Comparison of ENCODE assay signal across 8 cellular contexts in the genomic region with DNA sequence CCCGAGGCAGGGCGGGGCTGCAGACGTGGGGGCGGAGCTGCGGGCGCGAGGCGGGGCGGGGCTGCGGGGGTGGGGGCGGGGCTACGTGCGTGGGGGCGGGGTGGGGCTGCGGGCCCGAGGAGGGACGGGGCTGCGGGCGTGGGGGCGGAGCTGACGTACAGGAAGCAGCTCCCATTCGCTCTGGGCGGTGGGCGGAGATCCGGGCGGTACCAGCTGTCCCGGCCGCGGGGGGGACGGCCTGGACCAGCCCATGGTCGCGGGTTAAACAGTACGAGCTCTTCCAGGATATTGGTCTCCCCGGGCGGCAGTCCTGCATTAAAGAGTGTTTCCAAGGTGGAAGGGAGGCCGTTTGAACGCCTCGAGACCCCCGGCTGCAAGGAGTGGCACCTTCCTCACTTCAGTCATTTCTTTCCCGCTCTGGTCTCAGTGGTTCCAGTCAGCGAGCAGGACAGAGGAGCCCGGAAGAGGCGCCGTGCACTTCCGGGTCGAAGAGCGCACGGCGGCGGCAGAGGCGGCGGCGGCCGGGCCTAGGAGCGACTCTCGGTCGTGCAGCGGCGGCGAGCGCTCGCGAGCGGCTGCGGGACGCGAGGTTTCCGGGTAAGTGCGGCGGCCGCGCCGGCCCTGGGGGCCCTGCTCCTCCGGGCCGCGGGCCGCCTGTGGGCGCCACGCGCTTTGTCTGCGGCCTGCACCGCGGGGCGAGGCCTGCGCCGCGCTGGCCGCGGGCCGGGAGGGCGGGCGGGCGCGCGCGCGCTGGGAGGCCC. TPM values are rescaled to one million over a fixed set of nuclear protein-coding genes. Genes with fewer than 3 reads are reported as not detected.
DNase-seq lines count a peak whose midpoint lies in the region; ATAC-seq and TF ChIP-seq lines count a peak whose summit lies in the region.

TSS of gene PHRF1 (plus strand) at position 475 of the 761 bp plus-strand sequence. CDS start 5,043 bp downstream, outside the sequence.

- peaks cover 0 to 1% (median 0%) of the 10 kb centered on the region in 7 donors for H3K9me3 Mint-ChIP-seq in CD4-positive, CD25-positive, alpha-beta regulatory T cell
- H3K9me3 Mint-ChIP-seq in activated CD4-positive, alpha-beta memory T cell treated with anti-CD3 and anti-CD28 coated beads for 36 hours = no peaks in the 10 kb centered on the region

- H3K27me3 ChIP-seq in CD4-positive, CD25-positive, alpha-beta regulatory T cell (ENCODE audit: control insufficient read depth, insufficient read depth, low read length) = no peaks in the 10 kb centered on the region
- H3K27me3 ChIP-seq in dorsolateral prefrontal cortex = no peaks in the 10 kb centered on the region

- H3K4me3 Mint-ChIP-seq in CD4-positive, CD25-positive, alpha-beta regulatory T cell = peak within 1 kb of the TSS; percentile 95 to 99 (median 97)
- H3K4me3 Mint-ChIP-seq in activated CD4-positive, alpha-beta memory T cell treated with anti-CD3 and anti-CD28 coated beads for 36 hours = peak within 1 kb of the TSS; percentile 87

- CTCF ChIA-PET in activated CD4-positive, alpha-beta memory T cell treated with anti-CD3 and anti-CD28 coated beads for 36 hours (lab: Charles Lee) = interaction anchor here (0.9 to 1.6 kb wide), 7 partner anchors 16 to 147 kb away, joined by 3 to 6 read pairs (median 4); partner anchors contain the start of genes DEAF1 and TMEM80

- 1 to 2% methylated on average over 22 of the region's 97 CpGs for WGBS in lower leg skin, 2 donors

- peaks cover 5% of the 10 kb centered on the region for H3K27me3 Mint-ChIP-seq in CD4-positive, CD25-positive, alpha-beta regulatory T cell
- H3K27me3 Mint-ChIP-seq in activated CD4-positive, alpha-beta memory T cell treated with anti-CD3 and anti-CD28 coated beads for 36 hours = peaks cover 5% of the 10 kb centered on the region

- peak in 12 of 56 donors; percentile 9 to 40 (median 24) for TF ChIP-seq CTCF in dorsolateral prefrontal cortex (IDR thresholded peaks at IDR 0.05 in 54 of 56, conservative IDR thresholded peaks at IDR 0.05 in 2 of 56; ENCODE audit: low read depth in 1 of 56, partially characterized antibody in 56 of 56)
- no peak for TF ChIP-seq CTCF in lower leg skin (IDR thresholded peaks at IDR 0.05)

- peaks cover 4 to 54% (median 20%) of the 10 kb centered on the region in 4 donors for H3K4me1 Mint-ChIP-seq in CD4-positive, CD25-positive, alpha-beta regulatory T cell
- peaks cover 45% of the 10 kb centered on the region for H3K4me1 Mint-ChIP-seq in activated CD4-positive, alpha-beta memory T cell treated with anti-CD3 and anti-CD28 coated beads for 36 hours (ENCODE audit: low read depth)

- no peaks in the 10 kb centered on the region for H3K9me3 ChIP-seq in CD4-positive, CD25-positive, alpha-beta regulatory T cell (ENCODE audit: control insufficient read depth in 2 of 2, low read length in 2 of 2)

- H3K36me3 ChIP-seq in CD4-positive, CD25-positive, alpha-beta regulatory T cell (ENCODE audit: control insufficient read depth, insufficient read depth, low read length) = peaks cover under 1% of the 10 kb centered on the region

- POLR2A ChIA-PET in activated CD4-positive, alpha-beta memory T cell treated with anti-CD3 and anti-CD28 coated beads for 36 hours (lab: Charles Lee) = interaction anchor here (0.7 to 1.4 kb wide), 12 partner anchors 10 to 233 kb away, joined by 3 to 6 read pairs (median 4); partner anchors contain the start of genes IRF7 and LRRC56

- peak within 1 kb of the TSS; percentile 83 for H3K4me3 ChIP-seq in CD4-positive, CD25-positive, alpha-beta regulatory T cell (ENCODE audit: low read depth, low read length)
- peak within 1 kb of the TSS; percentile 65 to 98 (median 88) for H3K4me3 ChIP-seq in dorsolateral prefrontal cortex
- H3K4me3 ChIP-seq in lower leg skin (ENCODE audit: low read depth, poor library complexity, severe bottlenecking) = peak within 1 kb of the TSS; percentile 84

- DNase-seq in CD4-positive, CD25-positive, alpha-beta regulatory T cell = peak; percentile 90 to 98 (median 95)
- DNase-seq in HK-2 (ENCODE audit: unreplicated experiment) (peak; percentile 92), NCI-H82 treated with DMSO at 0.1 percent for 48 hours (lab: John Stamatoyannopoulos, UW; ENCODE audit: unreplicated experiment) (peak; percentile 86), dorsolateral prefrontal cortex (peak; percentile 89 to 97 (median 94)), lower leg skin (ENCODE audit: low spot score in 2 of 2) (peak; percentile 94 to 99)
- DNase-seq in activated CD4-positive, alpha-beta memory T cell treated with anti-CD3 and anti-CD28 coated beads for 36 hours = peak; percentile 95
- DNase-seq in stimulated activated CD4-positive, alpha-beta T cell treated with anti-CD3 and anti-CD28 coated beads, Interleukin-4, amount 100 ng/mL, for 4 hours = peak; percentile 95

- intact Hi-C loops in activated CD4-positive, alpha-beta memory T cell treated with anti-CD3 and anti-CD28 coated beads for 36 hours (cut with micrococcal nuclease) = loop anchor here (1.0 to 5.0 kb wide), 5 partner anchors 16 to 119 kb away; partner anchors contain the start of genes DEAF1, IRF7, LMNTD2 and LRRC56
- intact Hi-C loops in dorsolateral prefrontal cortex (cut with DNase I) = loop anchor here in 1 of 2 donors (10.0 kb wide), 1 partner anchor 119 kb away; the partner anchor contains the start of genes DEAF1 and TMEM80
- intact Hi-C loops in lower leg skin (cut with DNase I; ENCODE audit: low total_unique reads) = no loop called here

- H3K27ac ChIP-seq in CD4-positive, CD25-positive, alpha-beta regulatory T cell (ENCODE audit: insufficient read depth, low read length, poor library complexity, severe bottlenecking) = peak within 1 kb of the TSS; percentile 86
- H3K27ac ChIP-seq in dorsolateral prefrontal cortex = peak within 1 kb of the TSS in 58 of 59 donors; percentile 53 to 99 (median 94)

- H3K36me3 Mint-ChIP-seq in CD4-positive, CD25-positive, alpha-beta regulatory T cell = no peaks in the 10 kb centered on the region
- peaks cover 5% of the 10 kb centered on the region for H3K36me3 Mint-ChIP-seq in activated CD4-positive, alpha-beta memory T cell treated with anti-CD3 and anti-CD28 coated beads for 36 hours

- peak within 1 kb of the TSS; percentile 95 to 98 (median 98) for H3K27ac Mint-ChIP-seq in CD4-positive, CD25-positive, alpha-beta regulatory T cell
- H3K27ac Mint-ChIP-seq in activated CD4-positive, alpha-beta memory T cell treated with anti-CD3 and anti-CD28 coated beads for 36 hours = peak within 1 kb of the TSS; percentile 98

- H3K4me1 ChIP-seq in CD4-positive, CD25-positive, alpha-beta regulatory T cell (ENCODE audit: control insufficient read depth, insufficient read depth, low read length, poor library complexity, severe bottlenecking) = peaks cover 48% of the 10 kb centered on the region

- ATAC-seq in CD4-positive, CD25-positive, alpha-beta regulatory T cell (ENCODE audit: low read depth in 2 of 2) = peak; percentile 85 to 87
- peak; percentile 79 for ATAC-seq in GM19452 (IDR thresholded peaks at IDR 0.05; ENCODE audit: unreplicated experiment)

- no peak for TF ChIP-seq POLR2A in lower leg skin (IDR thresholded peaks at IDR 0.05)

RNA-seq across cellular contexts. Expression of gene PHRF1, which starts in this region (rescaled TPM):
- 43.8 TPM for total RNA-seq in CD4-positive, CD25-positive, alpha-beta regulatory T cell
- 1 to 10 TPM; 3.8 to 6.0 (median 5.0) TPM for polyA plus RNA-seq in CD4-positive, CD25-positive, alpha-beta regulatory T cell
- total RNA-seq in activated CD4-positive, alpha-beta memory T cell treated with anti-CD3 and anti-CD28 coated beads for 36 hours = 10 to 100 TPM; 32.4 to 33.5 TPM
- 10 to 100 TPM; 24.7 to 43.4 (median 32.3) TPM for total RNA-seq in dorsolateral prefrontal cortex
- 10 to 100 TPM; 30.0 to 55.2 (median 31.5) TPM for total RNA-seq in lower leg skin

Comparison
In these comparisons a context has a peak if more than half of its experiments do, and no peak if none do; other contexts are left out.
1. Peak in every context shown above with its lines: DNase-seq, ATAC-seq, H3K4me3 ChIP-seq and H3K27ac ChIP-seq.